Comparison of ENCODE assay signal across 22 cellular contexts in the genomic region with DNA sequence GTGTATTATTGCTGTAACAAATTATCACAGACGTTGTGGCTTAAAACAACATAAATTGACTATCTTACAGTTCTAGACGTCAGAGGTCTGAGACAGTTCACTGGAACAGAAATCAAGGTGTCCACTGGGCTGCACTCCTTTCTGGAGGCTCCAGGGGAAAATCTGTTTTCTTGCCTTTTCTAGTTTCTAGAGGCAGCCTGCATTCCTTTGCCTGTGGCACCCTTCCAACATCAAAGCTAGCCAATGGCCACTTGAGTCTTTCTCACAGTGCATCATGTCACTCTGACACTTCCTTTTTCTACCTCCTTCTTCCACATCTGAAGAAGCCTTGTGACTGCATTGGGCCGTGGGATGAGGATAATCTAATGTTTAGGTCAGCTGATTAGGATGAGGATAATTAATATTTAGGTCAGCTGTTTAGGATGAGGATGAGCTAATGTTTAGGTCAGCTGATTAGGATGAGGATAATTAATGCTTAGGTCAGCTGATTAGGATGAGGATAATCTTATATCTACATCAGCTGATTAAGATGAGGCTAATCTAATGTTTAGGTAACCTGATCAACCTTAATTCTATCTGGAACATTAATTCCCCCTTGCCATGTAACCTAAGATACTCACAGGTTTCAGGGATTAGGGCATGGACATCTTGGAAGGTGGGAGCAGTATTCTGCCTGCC.
DNase-seq lines count a peak whose midpoint lies in the region; ATAC-seq and TF ChIP-seq lines count a peak whose summit lies in the region.
"Had no signal": no experiment of that assay in that cellular context is flagged by ENCODE, and none has a peak within 500 bp of the region (broad histone marks: within the 10 kb centered on the region; RNA-seq: fewer than 3 reads in every experiment).

No MANE protein-coding gene starts in this region.

- TF ChIP-seq RAD21 in SK-N-SH (IDR thresholded peaks at IDR 0.05; ENCODE audit: low read length) = no peak

- H3K27me3 ChIP-seq in SK-N-SH (ENCODE audit: insufficient read depth) = no peaks in the 10 kb centered on the region
- H3K27me3 ChIP-seq: gastroesophageal sphincter had no signal

- H3K4me3 ChIP-seq in SK-N-SH (ENCODE audit: low read depth in 2 of 2, low read length in 1 of 2) = no peak overlapping the region
- no peak overlapping the region for H3K4me3 ChIP-seq in choroid plexus epithelial cell (ENCODE audit: low read depth, low read length)
- no peak overlapping the region for H3K4me3 ChIP-seq in retinal pigment epithelial cell (ENCODE audit: low read length)
- H3K4me3 ChIP-seq: gastroesophageal sphincter, GM23338, lung had no signal

- H3K36me3 ChIP-seq in SK-N-SH (replicated peaks in 1 of 2; ENCODE audit: control insufficient read depth in 1 of 2, insufficient read depth in 2 of 2, low read length in 1 of 2) = no peaks in the 10 kb centered on the region
- H3K36me3 ChIP-seq: gastroesophageal sphincter had no signal

- no peak overlapping the region for H3K9ac ChIP-seq in SK-N-SH

- no peaks in the 10 kb centered on the region for H3F3A ChIP-seq in SK-N-SH (replicated peaks; ENCODE audit: insufficient read depth)

- no peaks in the 10 kb centered on the region for H3K4me1 Mint-ChIP-seq in T-cell
- no peaks in the 10 kb centered on the region for H3K4me1 Mint-ChIP-seq in activated CD8-positive, alpha-beta memory T cell treated with anti-CD3 and anti-CD28 coated beads, Interleukin-2, amount 10 ng/mL, durations not matched to agents 7 days and 5 days

- H3K27me3 Mint-ChIP-seq in T-cell = no peaks in the 10 kb centered on the region
- no peaks in the 10 kb centered on the region for H3K27me3 Mint-ChIP-seq in activated CD8-positive, alpha-beta memory T cell treated with anti-CD3 and anti-CD28 coated beads, Interleukin-2, amount 10 ng/mL, durations not matched to agents 7 days and 5 days
- H3K27me3 Mint-ChIP-seq: activated CD4-positive, alpha-beta memory T cell treated with anti-CD3 and anti-CD28 coated beads for 36 hours; activated naive CD8-positive, alpha-beta T cell; stimulated activated naive CD8-positive, alpha-beta T cell treated with anti-CD3 and anti-CD28 coated beads, Interleukin-15, Interleukin-2, amounts not matched to agents 100 ng/mL and 50 ng/mL, for 24 hours had no signal

- no peaks in the 10 kb centered on the region for H3K9me3 ChIP-seq in SK-N-SH
- H3K9me3 ChIP-seq: gastroesophageal sphincter had no signal

- WGBS in SK-N-SH (ENCODE audit: low lambda C conversion rate) = 48% methylated on average over 3 of the region's 3 CpGs

- no peak overlapping the region for H2AFZ ChIP-seq in SK-N-SH (ENCODE audit: low read depth)
- H2AFZ ChIP-seq: GM23338 had no signal

- no peaks in the 10 kb centered on the region for H3K79me2 ChIP-seq in SK-N-SH (ENCODE audit: insufficient read depth)

- TF ChIP-seq CTCF in SK-N-SH (IDR thresholded peaks at IDR 0.05) = no peak
- TF ChIP-seq CTCF in choroid plexus epithelial cell (conservative IDR thresholded peaks at IDR 0.05; ENCODE audit: low read depth, low read length) = no peak
- no peak for TF ChIP-seq CTCF in retinal pigment epithelial cell (conservative IDR thresholded peaks at IDR 0.05; ENCODE audit: low read depth, low read length)

- H3K27ac ChIP-seq in SK-N-SH (ENCODE audit: low read depth in 2 of 2, low read length in 1 of 2) = no peak overlapping the region
- H3K27ac ChIP-seq: gastroesophageal sphincter, HL-60 had no signal

- H3K4me3 Mint-ChIP-seq in T-cell = no peak overlapping the region
- no peak overlapping the region for H3K4me3 Mint-ChIP-seq in activated CD8-positive, alpha-beta memory T cell treated with anti-CD3 and anti-CD28 coated beads, Interleukin-2, amount 10 ng/mL, durations not matched to agents 7 days and 5 days
- H3K4me3 Mint-ChIP-seq: activated CD4-positive, alpha-beta memory T cell treated with anti-CD3 and anti-CD28 coated beads for 36 hours; activated naive CD8-positive, alpha-beta T cell; activated T-cell treated with anti-CD3 and anti-CD28 coated beads, Interleukin-2, amount 50 U/mL, for 4 hours; GM23338; natural killer cell; stimulated activated naive CD8-positive, alpha-beta T cell treated with anti-CD3 and anti-CD28 coated beads, Interleukin-15, Interleukin-2, amounts not matched to agents 100 ng/mL and 50 ng/mL, for 24 hours had no signal

- H3K36me3 Mint-ChIP-seq in T-cell = peaks cover 19% of the 10 kb centered on the region
- no peaks in the 10 kb centered on the region for H3K36me3 Mint-ChIP-seq in activated CD8-positive, alpha-beta memory T cell treated with anti-CD3 and anti-CD28 coated beads, Interleukin-2, amount 10 ng/mL, durations not matched to agents 7 days and 5 days
- H3K36me3 Mint-ChIP-seq: activated CD4-positive, alpha-beta memory T cell treated with anti-CD3 and anti-CD28 coated beads for 36 hours; natural killer cell had no signal

- no peaks in the 10 kb centered on the region for H4K20me1 ChIP-seq in SK-N-SH (ENCODE audit: insufficient read depth)

- ATAC-seq in SK-N-SH treated with all-trans-retinoic acid at 6 μM for 48 hours (peak; percentile 30; the same call in 1 of the 3 replicates), T-cell (replicated peaks in 1 of 4) (no peak)
- no peak for ATAC-seq in activated CD8-positive, alpha-beta memory T cell treated with anti-CD3 and anti-CD28 coated beads, Interleukin-2, amount 10 ng/mL, durations not matched to agents 7 days and 5 days
- ATAC-seq: activated T-cell treated with anti-CD3 and anti-CD28 coated beads, Interleukin-2, amount 50 U/mL, for 4 hours; gastroesophageal sphincter; GM23338; natural killer cell; Panc1 had no signal

- POLR2A ChIA-PET in SK-N-SH (lab: Yijun Ruan, JAX) (no interaction called here), T-cell (lab: Charles Lee) (no interaction called here)

- H3K27ac Mint-ChIP-seq in T-cell = no peak overlapping the region
- no peak overlapping the region for H3K27ac Mint-ChIP-seq in activated CD8-positive, alpha-beta memory T cell treated with anti-CD3 and anti-CD28 coated beads, Interleukin-2, amount 10 ng/mL, durations not matched to agents 7 days and 5 days
- H3K27ac Mint-ChIP-seq: activated CD4-positive, alpha-beta memory T cell treated with anti-CD3 and anti-CD28 coated beads for 36 hours; activated naive CD8-positive, alpha-beta T cell; GM23338; natural killer cell; stimulated activated naive CD8-positive, alpha-beta T cell treated with anti-CD3 and anti-CD28 coated beads, Interleukin-15, Interleukin-2, amounts not matched to agents 100 ng/mL and 50 ng/mL, for 24 hours had no signal

- no peak for DNase-seq in SK-N-SH
- DNase-seq in NCI-H2029 treated with DMSO at 0.1 percent for 48 hours (lab: John Stamatoyannopoulos, UW) = peak; percentile 44
- DNase-seq in choroid plexus epithelial cell (ENCODE audit: low read depth) = peak; percentile 67
- DNase-seq in retinal pigment epithelial cell (ENCODE audit: low read depth) = peak; percentile 42
- no peak for DNase-seq in NCI-H146 (lab: John Stamatoyannopoulos, UW)
- no peak for DNase-seq in T-cell
- DNase-seq in activated CD8-positive, alpha-beta memory T cell treated with anti-CD3 and anti-CD28 coated beads, Interleukin-2, amount 10 ng/mL, durations not matched to agents 7 days and 5 days = no peak
- DNase-seq: activated CD4-positive, alpha-beta memory T cell treated with anti-CD3 and anti-CD28 coated beads for 36 hours; activated T-cell treated with anti-CD3 and anti-CD28 coated beads, Interleukin-2, amount 50 U/mL, for 4 hours; cerebellar nuclear complex; Kasumi-1; natural killer cell; NCI-H1694 treated with DMSO at 0.1 percent for 48 hours; NCI-H526 had no signal

- no peaks in the 10 kb centered on the region for H3K9me3 Mint-ChIP-seq in T-cell
- no peaks in the 10 kb centered on the region for H3K9me3 Mint-ChIP-seq in activated CD8-positive, alpha-beta memory T cell treated with anti-CD3 and anti-CD28 coated beads, Interleukin-2, amount 10 ng/mL, durations not matched to agents 7 days and 5 days (ENCODE audit: low read depth)
- H3K9me3 Mint-ChIP-seq: activated CD4-positive, alpha-beta memory T cell treated with anti-CD3 and anti-CD28 coated beads for 36 hours; activated T-cell treated with anti-CD3 and anti-CD28 coated beads, Interleukin-2, amount 50 U/mL, for 4 hours; GM23338; natural killer cell; stimulated activated naive CD8-positive, alpha-beta T cell treated with anti-CD3 and anti-CD28 coated beads, Interleukin-15, Interleukin-2, amounts not matched to agents 100 ng/mL and 50 ng/mL, for 24 hours had no signal

- no peak for TF ChIP-seq EP300 in SK-N-SH (IDR thresholded peaks at IDR 0.05; ENCODE audit: borderline replicate concordance in 1 of 2, low read depth in 1 of 2, low read length in 1 of 2)

- CTCF ChIA-PET in SK-N-SH (lab: Yijun Ruan, JAX) (interaction anchor here (1.6 kb wide), 1 partner anchor 9 kb away, joined by 3 read pairs; no protein-coding TSS in a partner anchor), T-cell (lab: Charles Lee) (no interaction called here)
- CTCF ChIA-PET in activated CD8-positive, alpha-beta memory T cell treated with anti-CD3 and anti-CD28 coated beads, Interleukin-2, amount 10 ng/mL, durations not matched to agents 7 days and 5 days (lab: Charles Lee) = no interaction called here

- H3K4me2 ChIP-seq in SK-N-SH = no peak overlapping the region
- H3K4me2 ChIP-seq: GM23338 had no signal

- no peaks in the 10 kb centered on the region; a peak in 2 of 4 replicates for H3K4me1 ChIP-seq in SK-N-SH (ENCODE audit: control insufficient read depth in 1 of 2, insufficient read depth in 2 of 2, low read depth in 1 of 2, low read length in 1 of 2)
- H3K4me1 ChIP-seq: gastroesophageal sphincter had no signal

- H3K9me2 ChIP-seq in SK-N-SH = no peaks in the 10 kb centered on the region

TF ChIP-seq in SK-N-SH treated with all-trans-retinoic acid at 6 μM for 48 hours, 23 proteins besides CTCF, POLR2A, EP300 and RAD21 (continues in another document):
- TF ChIP-seq BACH2 (CRISPR knock-in tag; IDR thresholded peaks at IDR 0.05; ENCODE audit: borderline replicate concordance) (no peak), ISL1 (CRISPR knock-in tag; IDR thresholded peaks at IDR 0.05) (no peak)

TF ChIP-seq in SK-N-SH, 30 proteins besides CTCF, POLR2A, EP300 and RAD21 (continues in another document):
- TF ChIP-seq TAF1 (IDR thresholded peaks at IDR 0.05; ENCODE audit: borderline replicate concordance, low read depth, low read length) (no peak), FOSL2 (IDR thresholded peaks at IDR 0.05; ENCODE audit: borderline replicate concordance, low read depth) (no peak), YY1 (IDR thresholded peaks at IDR 0.05; ENCODE audit: low read depth) (no peak), GATA2 (CRISPR knock-in tag; IDR thresholded peaks at IDR 0.05) (no peak), GABPA (IDR thresholded peaks at IDR 0.05; ENCODE audit: low read depth) (no peak), RXRA (IDR thresholded peaks at IDR 0.05; ENCODE audit: borderline replicate concordance, low read depth) (no peak)
- TF ChIP-seq, protein P1, sequence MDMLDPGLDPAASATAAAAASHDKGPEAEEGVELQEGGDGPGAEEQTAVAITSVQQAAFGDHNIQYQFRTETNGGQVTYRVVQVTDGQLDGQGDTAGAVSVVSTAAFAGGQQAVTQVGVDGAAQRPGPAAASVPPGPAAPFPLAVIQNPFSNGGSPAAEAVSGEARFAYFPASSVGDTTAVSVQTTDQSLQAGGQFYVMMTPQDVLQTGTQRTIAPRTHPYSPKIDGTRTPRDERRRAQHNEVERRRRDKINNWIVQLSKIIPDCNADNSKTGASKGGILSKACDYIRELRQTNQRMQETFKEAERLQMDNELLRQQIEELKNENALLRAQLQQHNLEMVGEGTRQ (IDR thresholded peaks at IDR 0.05; ENCODE audit: borderline replicate concordance, low read depth, low read length) = no peak

Comparison
In these comparisons a context has a peak if more than half of its experiments do, and no peak if none do; other contexts are left out.
1. DNase-seq: peak in NCI-H2029 treated with DMSO at 0.1 percent for 48 hours (single experiment), choroid plexus epithelial cell (single experiment) and retinal pigment epithelial cell (single experiment); none in SK-N-SH (single experiment), NCI-H146 (single experiment), T-cell (0 of 34) and activated CD8-positive, alpha-beta memory T cell treated with anti-CD3 and anti-CD28 coated beads, Interleukin-2, amount 10 ng/mL, durations not matched to agents 7 days and 5 days (single experiment).